35 cellular contexts compared by ENCODE assay signal in the genomic region with DNA sequence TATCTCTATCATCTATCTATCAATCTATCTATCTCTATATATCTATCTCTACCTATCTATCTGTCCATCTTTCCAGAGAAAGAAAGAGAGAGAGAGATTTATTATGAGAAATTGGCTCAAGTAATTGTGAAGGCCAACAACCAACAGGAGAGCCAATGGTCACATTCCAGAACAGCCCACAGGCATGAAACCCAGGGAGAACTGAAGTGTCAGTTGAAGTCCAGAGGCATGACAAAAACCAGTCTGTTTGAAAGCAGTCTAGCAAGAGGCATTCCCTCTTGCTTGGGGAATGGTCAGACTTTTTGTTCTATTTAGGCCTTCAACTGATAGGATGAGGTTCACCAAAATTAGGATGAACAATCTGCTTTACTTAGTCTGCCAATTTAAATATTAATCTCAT.
A peak's percentile ranks its signal among the peaks of the same experiment; 100 is the strongest.
DNase-seq lines count a peak whose midpoint lies in the region; ATAC-seq and TF ChIP-seq lines count a peak whose summit lies in the region.
"Had no signal": no experiment of that assay in that cellular context is flagged by ENCODE, and none has a peak within 500 bp of the region (broad histone marks: within the 10 kb centered on the region; RNA-seq: fewer than 3 reads in every experiment).

No MANE protein-coding gene starts in this region.

- TF ChIP-seq CTCF in HFFc6 (IDR thresholded peaks at IDR 0.05) (no peak), brain microvascular endothelial cell (IDR thresholded peaks at IDR 0.05; ENCODE audit: low read depth, low read length, missing control alignments) (no peak), OCI-LY7 (conservative IDR thresholded peaks at IDR 0.05; ENCODE audit: low read length) (no peak)

- H3K4me3 ChIP-seq in brain microvascular endothelial cell (ENCODE audit: low read depth, low read length) (no peak overlapping the region), OCI-LY7 (ENCODE audit: low read depth, low read length, poor library complexity, severe bottlenecking) (no peak overlapping the region)
- H3K4me3 ChIP-seq: A549, BLaER1, gastrocnemius medialis, HAP-1, hepatocyte, mucosa of descending colon, ovary had no signal

- no peaks in the 10 kb centered on the region for H3K9me2 ChIP-seq in OCI-LY7 (ENCODE audit: insufficient read depth, low read length)

- H4K20me1 ChIP-seq in OCI-LY7 (ENCODE audit: insufficient read depth, low read length), result no peaks in the 10 kb centered on the region
- H4K20me1 ChIP-seq: BLaER1 had no signal

- H3K9me3 ChIP-seq in OCI-LY7 (ENCODE audit: low read length), result no peaks in the 10 kb centered on the region
- H3K9me3 ChIP-seq: A549, gastrocnemius medialis, HAP-1, mucosa of descending colon, ovary had no signal

- no peaks in the 10 kb centered on the region for H3K36me3 ChIP-seq in brain microvascular endothelial cell (replicated peaks)
- no peaks in the 10 kb centered on the region for H3K36me3 ChIP-seq in OCI-LY7 (ENCODE audit: insufficient read depth, low read length)
- H3K36me3 ChIP-seq: BLaER1, gastrocnemius medialis, HAP-1, ovary had no signal

- CTCF ChIA-PET in OCI-LY7 (lab: Charles Lee; ENCODE audit: unreplicated experiment), result no interaction called here

- no peak overlapping the region for H3K4me2 ChIP-seq in OCI-LY7 (ENCODE audit: low read length)
- H3K4me2 ChIP-seq: A549, BLaER1, hepatocyte had no signal

- H3K79me2 ChIP-seq in OCI-LY7 (ENCODE audit: insufficient read depth, low read depth, low read length), result no peaks in the 10 kb centered on the region
- H3K79me2 ChIP-seq: hepatocyte had no signal

- H3K4me1 Mint-ChIP-seq in HFFc6 (ENCODE audit: low read depth), result no peaks in the 10 kb centered on the region
- no peaks in the 10 kb centered on the region for H3K4me1 Mint-ChIP-seq in activated T-cell treated with anti-CD3 and anti-CD28 coated beads, Interleukin-2, amount 50 U/mL, for 4 hours (ENCODE audit: low read depth)
- H3K4me1 Mint-ChIP-seq: central memory CD8-positive, alpha-beta T cell; endodermal cell; nephron progenitor cell had no signal

- in situ Hi-C loops in brain microvascular endothelial cell (cut with HindIII; ENCODE audit: low pct_ligation_motif_present, low sequenced_read_pairs), result no loop called here

- no peaks in the 10 kb centered on the region for H3K27me3 ChIP-seq in brain microvascular endothelial cell (replicated peaks)
- H3K27me3 ChIP-seq: BLaER1, gastrocnemius medialis, hepatocyte, ovary had no signal

- H3K27ac ChIP-seq in brain microvascular endothelial cell (no peak overlapping the region), OCI-LY7 (ENCODE audit: low read depth, low read length, poor library complexity, severe bottlenecking) (no peak overlapping the region)
- H3K27ac ChIP-seq: A549, BLaER1, gastrocnemius medialis, hepatocyte, ovary, VCaP had no signal

- H3K36me3 Mint-ChIP-seq in HFFc6 (ENCODE audit: low read depth), result no peaks in the 10 kb centered on the region
- H3K36me3 Mint-ChIP-seq in activated T-cell treated with anti-CD3 and anti-CD28 coated beads, Interleukin-2, amount 50 U/mL, for 4 hours (ENCODE audit: insufficient read depth), result no peaks in the 10 kb centered on the region
- H3K36me3 Mint-ChIP-seq: activated naive CD4-positive, alpha-beta T cell treated with anti-CD3 and anti-CD28 coated beads, Interleukin-2, amount 50 U/mL, for 72 hours had no signal

- ATAC-seq in HG03159 (IDR thresholded peaks at IDR 0.05; ENCODE audit: unreplicated experiment), result no peak
- ATAC-seq in activated T-cell treated with anti-CD3 and anti-CD28 coated beads, Interleukin-2, amount 50 U/mL, for 4 hours, result no peak
- ATAC-seq: A549; activated naive CD4-positive, alpha-beta T cell treated with anti-CD3 and anti-CD28 coated beads, Interleukin-2, amount 50 U/mL, for 72 hours; esophagus mucosa; gastrocnemius medialis; mucosa of descending colon had no signal

- H3K9me3 Mint-ChIP-seq in HFFc6, result peaks cover 4% of the 10 kb centered on the region; the same call in 1 of the 2 replicates
- peaks cover 9% of the 10 kb centered on the region for H3K9me3 Mint-ChIP-seq in activated T-cell treated with anti-CD3 and anti-CD28 coated beads, Interleukin-2, amount 50 U/mL, for 4 hours
- H3K9me3 Mint-ChIP-seq: nephron progenitor cell had no signal

- no peak overlapping the region for H3K4me3 Mint-ChIP-seq in HFFc6
- no peak overlapping the region for H3K4me3 Mint-ChIP-seq in activated T-cell treated with anti-CD3 and anti-CD28 coated beads, Interleukin-2, amount 50 U/mL, for 4 hours
- H3K4me3 Mint-ChIP-seq: central memory CD8-positive, alpha-beta T cell; endodermal cell; nephron progenitor cell; stimulated activated naive CD8-positive, alpha-beta T cell treated with anti-CD3 and anti-CD28 coated beads, Interleukin-15, Interleukin-2, amounts not matched to agents 100 ng/mL and 50 ng/mL, for 24 hours had no signal

- DNase-seq in AG08396 (ENCODE audit: low spot score), result peak; percentile 44
- DNase-seq in HFFc6, result peak; percentile 44
- DNase-seq in brain microvascular endothelial cell, result peak; percentile 12
- DNase-seq in islet precursor cell, result peak; percentile 90
- DNase-seq in stimulated activated CD4-positive, alpha-beta T cell treated with anti-CD3 and anti-CD28 coated beads, Interleukin-2, amount 100 ng/mL, for 48 hours, result no peak
- no peak for DNase-seq in activated T-cell treated with anti-CD3 and anti-CD28 coated beads, Interleukin-2, amount 50 U/mL, for 4 hours
- no peak for DNase-seq in OCI-LY7 (ENCODE audit: low spot score)
- DNase-seq: activated CD4-positive, alpha-beta T cell treated with anti-CD3 and anti-CD28 coated beads for 4 hours; anterior cingulate cortex; COR-L47; dermis blood vessel endothelial cell; DMS53; endodermal cell; gastrocnemius medialis; left cardiac atrium; mucosa of descending colon; NCI-H1092; NCI-H1694 treated with DMSO at 0.1 percent for 48 hours; NCI-H446; NCI-H82; nephron progenitor cell; ovary; retina; small intestine; SW 1271 had no signal

- H3K27me3 Mint-ChIP-seq in HFFc6 (ENCODE audit: insufficient read depth), result peaks cover 2% of the 10 kb centered on the region
- no peaks in the 10 kb centered on the region for H3K27me3 Mint-ChIP-seq in activated T-cell treated with anti-CD3 and anti-CD28 coated beads, Interleukin-2, amount 50 U/mL, for 4 hours (ENCODE audit: low read depth)
- H3K27me3 Mint-ChIP-seq: central memory CD8-positive, alpha-beta T cell; stimulated activated naive CD8-positive, alpha-beta T cell treated with anti-CD3 and anti-CD28 coated beads, Interleukin-15, Interleukin-2, amounts not matched to agents 100 ng/mL and 50 ng/mL, for 24 hours had no signal

- BruUV-seq in OCI-LY7 (replicated peaks; lab: Mats Ljungman, UMichigan), result no TSS peak

- no peaks in the 10 kb centered on the region for H3K4me1 ChIP-seq in OCI-LY7 (ENCODE audit: insufficient read depth, low read length, poor library complexity, severe bottlenecking)
- H3K4me1 ChIP-seq: A549, BLaER1, gastrocnemius medialis, HAP-1 had no signal

- POLR2A ChIA-PET in OCI-LY7 (lab: Charles Lee), result no interaction called here

- no peak overlapping the region for H2AFZ ChIP-seq in OCI-LY7 (ENCODE audit: low read length)
- H2AFZ ChIP-seq: hepatocyte had no signal

- intact Hi-C loops in OCI-LY7 (cut with micrococcal nuclease; ENCODE audit: unreplicated experiment), result no loop called here

- no peak overlapping the region for H3K27ac Mint-ChIP-seq in HFFc6
- H3K27ac Mint-ChIP-seq: activated naive CD4-positive, alpha-beta T cell treated with anti-CD3 and anti-CD28 coated beads, Interleukin-2, amount 50 U/mL, for 72 hours; endodermal cell; nephron progenitor cell; stimulated activated naive CD8-positive, alpha-beta T cell treated with anti-CD3 and anti-CD28 coated beads, Interleukin-15, Interleukin-2, amounts not matched to agents 100 ng/mL and 50 ng/mL, for 24 hours had no signal

Comparison
In these comparisons a context has a peak if more than half of its experiments do, and no peak if none do; other contexts are left out.
1. DNase-seq: peak in AG08396 (single experiment), HFFc6 (single experiment), brain microvascular endothelial cell (single experiment) and islet precursor cell (single experiment); none in stimulated activated CD4-positive, alpha-beta T cell treated with anti-CD3 and anti-CD28 coated beads, Interleukin-2, amount 100 ng/mL, for 48 hours (0 of 2), activated T-cell treated with anti-CD3 and anti-CD28 coated beads, Interleukin-2, amount 50 U/mL, for 4 hours (single experiment) and OCI-LY7 (single experiment).